Comparison of ENCODE assay signal across 8 cellular contexts in genomic region chr4:125085-125820, GRCh38. TPM values are rescaled to one million over a fixed set of nuclear protein-coding genes. Genes with fewer than 3 reads are reported as not detected.
DNase-seq lines count a peak whose midpoint lies in the region; ATAC-seq and TF ChIP-seq lines count a peak whose summit lies in the region.

No MANE protein-coding gene starts in this region.

- CTCF ChIA-PET in AG04450 (lab: Charles Lee): no interaction called here

- H3K9ac ChIP-seq in endocrine pancreas (ENCODE audit: control insufficient read depth, insufficient read depth, low read length): peak overlapping the region; percentile 92

- H3K9me3 ChIP-seq in AG04450 (ENCODE audit: control insufficient read depth, insufficient read depth, low read length): peaks cover 30% of the 10 kb centered on the region
- no peaks in the 10 kb centered on the region for H3K9me3 ChIP-seq in endocrine pancreas (ENCODE audit: control insufficient read depth, low read length)
- H3K9me3 ChIP-seq in mononuclear cell (ENCODE audit: low read depth, low read length): peaks cover 5% of the 10 kb centered on the region

- peak; percentile 18 for TF ChIP-seq POLR2A in GM18526 (IDR thresholded peaks at IDR 0.05; ENCODE audit: extremely low read depth, insufficient read length)

- ATAC-seq in HG03439 (IDR thresholded peaks at IDR 0.05; ENCODE audit: unreplicated experiment) (peak; percentile 16), HG02610 (IDR thresholded peaks at IDR 0.05; ENCODE audit: unreplicated experiment) (no peak)

- POLR2A ChIA-PET in AG04450 (lab: Yijun Ruan, JAX): interaction anchor here (1.3 to 1.4 kb wide), 3 partner anchors 11 to 72 kb away, joined by 3 to 6 read pairs (median 4); partner anchors contain the start of gene ZNF595

- TF ChIP-seq CTCF in AG04450 (IDR thresholded peaks at IDR 0.05; ENCODE audit: low read depth, low read length) (no peak), VCaP (conservative IDR thresholded peaks at IDR 0.05) (0 out of 2 replicates have a peak, but pooled peaks have one; percentile 6)

- no peak for DNase-seq in AG04450 (ENCODE audit: low read depth, low spot score)

- peaks cover 7% of the 10 kb centered on the region for H3K4me1 ChIP-seq in endocrine pancreas (ENCODE audit: control insufficient read depth, insufficient read depth, low read length)
- H3K4me1 ChIP-seq in mononuclear cell (ENCODE audit: insufficient read depth, low read length): peaks cover 33% of the 10 kb centered on the region

- H3K27ac ChIP-seq in AG04450 (ENCODE audit: low read depth, low read length) (peak overlapping the region; percentile 83), VCaP (peak overlapping the region; percentile 91), temporal lobe (ENCODE audit: low read depth, low read length) (peak overlapping the region; percentile 47)

- no peaks in the 10 kb centered on the region for H3K27me3 ChIP-seq in AG04450 (ENCODE audit: control insufficient read depth, insufficient read depth, low read length)
- H3K27me3 ChIP-seq in endocrine pancreas (ENCODE audit: control insufficient read depth, insufficient read depth, low read length): no peaks in the 10 kb centered on the region
- H3K27me3 ChIP-seq in mononuclear cell (ENCODE audit: insufficient read depth, low read length): no peaks in the 10 kb centered on the region

- H3K4me3 ChIP-seq in AG04450 (ENCODE audit: low read depth, low read length): peak overlapping the region; percentile 87
- H3K4me3 ChIP-seq in endocrine pancreas (ENCODE audit: control insufficient read depth, insufficient read depth, low read length): peak overlapping the region; percentile 68
- H3K4me3 ChIP-seq in mononuclear cell (ENCODE audit: low read length): peak overlapping the region; percentile 72

- peaks cover 4% of the 10 kb centered on the region for H3K36me3 ChIP-seq in endocrine pancreas (ENCODE audit: control insufficient read depth, insufficient read depth, low read length)

RNA-seq across cellular contexts. Expression of gene ZNF718, which starts 1.0 kb away (rescaled TPM):
- 2.1 and 2.6 TPM in 2 replicates for polyA plus RNA-seq in AG04450 (2011; rRNA removed)
- 1.7 and 2.8 TPM in 2 replicates for polyA minus RNA-seq in AG04450 (2011; rRNA and poly(A)+ RNA removed)
- 5.5 TPM for total RNA-seq in mononuclear cell
- total RNA-seq in temporal lobe: 36.4 TPM
